In the genomic region with DNA sequence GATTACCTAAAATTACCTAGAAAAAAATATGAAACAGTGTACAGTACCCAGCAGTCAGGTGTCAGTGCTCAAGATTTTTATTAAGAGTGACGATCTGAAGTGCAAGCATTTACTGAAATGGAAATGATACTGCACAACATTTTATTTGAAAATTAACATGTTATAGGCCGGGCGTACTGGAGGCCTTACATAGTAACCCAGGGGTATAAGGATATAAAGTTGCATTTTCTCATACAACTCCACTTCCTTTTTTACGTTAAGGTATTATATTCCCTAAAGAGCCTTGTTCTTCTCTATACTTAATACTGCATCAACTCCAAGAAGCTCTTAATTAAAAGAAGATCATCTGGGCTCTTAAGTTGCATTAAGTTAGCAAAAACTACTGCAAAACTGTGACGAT, we compare ENCODE assay signal across 9 cellular contexts. TPM values are rescaled to one million over a fixed set of nuclear protein-coding genes. Genes with fewer than 3 reads are reported as not detected.
DNase-seq lines count a peak whose midpoint lies in the region; ATAC-seq and TF ChIP-seq lines count a peak whose summit lies in the region.
"Had no signal": no experiment of that assay in that cellular context is flagged by ENCODE, and none has a peak within 500 bp of the region (broad histone marks: within the 10 kb centered on the region; RNA-seq: fewer than 3 reads in every experiment).

No MANE protein-coding gene starts in this region.

- intact Hi-C loops in activated CD4-positive, alpha-beta T cell treated with anti-CD3 and anti-CD28 coated beads, Interleukin-2, amount 10 ng/mL, durations not matched to agents 24 days and 14 days (cut with micrococcal nuclease) = no loop called here
- intact Hi-C loops in left lung (cut with DNase I) = no loop called here

- H3K4me3 ChIP-seq in left lung = peak overlapping the region in 1 of 2 donors; percentile 6
- H3K4me3 ChIP-seq in suprapubic skin = peak overlapping the region; percentile 38

- H3K36me3 ChIP-seq in left lung (peaks cover 0 to 23% of the 10 kb centered on the region in 2 donors), suprapubic skin (peaks cover 19% of the 10 kb centered on the region)

- no peaks in the 10 kb centered on the region for H3K27me3 ChIP-seq in left lung
- H3K27me3 ChIP-seq in suprapubic skin = no peaks in the 10 kb centered on the region

- TF ChIP-seq CTCF in left lung (IDR thresholded peaks at IDR 0.05) (no peak), suprapubic skin (IDR thresholded peaks at IDR 0.05) (no peak)

- TF ChIP-seq POLR2A in suprapubic skin (IDR thresholded peaks at IDR 0.05) = no peak

- no peaks in the 10 kb centered on the region for H3K9me3 Mint-ChIP-seq in activated CD4-positive, alpha-beta T cell treated with anti-CD3 and anti-CD28 coated beads, Interleukin-2, amount 10 ng/mL, durations not matched to agents 24 days and 14 days
- H3K9me3 Mint-ChIP-seq in activated naive CD8-positive, alpha-beta T cell (ENCODE audit: low read depth) = no peaks in the 10 kb centered on the region

- ATAC-seq in left lung = no peak

- H3K4me3 Mint-ChIP-seq in activated CD4-positive, alpha-beta T cell treated with anti-CD3 and anti-CD28 coated beads, Interleukin-2, amount 10 ng/mL, durations not matched to agents 24 days and 14 days = peak overlapping the region; percentile 93
- H3K4me3 Mint-ChIP-seq in activated naive CD8-positive, alpha-beta T cell = peak overlapping the region; percentile 93

- peak overlapping the region; percentile 63 to 65 for H3K27ac ChIP-seq in left lung
- H3K27ac ChIP-seq in suprapubic skin = peak overlapping the region; percentile 69

- DNase-seq in activated CD4-positive, alpha-beta T cell treated with anti-CD3 and anti-CD28 coated beads, Interleukin-2, amount 10 ng/mL, durations not matched to agents 24 days and 14 days = no peak
- no peak for DNase-seq in activated CD4-positive, alpha-beta T cell treated with anti-CD3 and anti-CD28 coated beads, Interleukin-2, amount 50 U/mL, for 1 hour
- DNase-seq in left lung (no peak), suprapubic skin (ENCODE audit: low spot score in 2 of 2) (no peak), NOMO-1 treated with DMSO at 0.1 percent for 48 hours (lab: John Stamatoyannopoulos, UW; ENCODE audit: unreplicated experiment) (no peak), Ammon's horn (ENCODE audit: low spot score) (no peak), NCI-H146 treated with DMSO at 0.1 percent for 48 hours (lab: John Stamatoyannopoulos, UW; ENCODE audit: unreplicated experiment) (no peak)
- DNase-seq: activated CD4-positive, alpha-beta T cell treated with anti-CD3 and anti-CD28 coated beads for 1 hour had no signal

- H3K27ac Mint-ChIP-seq in activated CD4-positive, alpha-beta T cell treated with anti-CD3 and anti-CD28 coated beads, Interleukin-2, amount 10 ng/mL, durations not matched to agents 24 days and 14 days = peak overlapping the region; percentile 97
- H3K27ac Mint-ChIP-seq in activated naive CD8-positive, alpha-beta T cell = peak overlapping the region; percentile 99

- H3K9me3 ChIP-seq in left lung (no peaks in the 10 kb centered on the region), suprapubic skin (no peaks in the 10 kb centered on the region)

- H3K27me3 Mint-ChIP-seq in activated CD4-positive, alpha-beta T cell treated with anti-CD3 and anti-CD28 coated beads, Interleukin-2, amount 10 ng/mL, durations not matched to agents 24 days and 14 days = peaks cover 2% of the 10 kb centered on the region
- H3K27me3 Mint-ChIP-seq in activated naive CD8-positive, alpha-beta T cell = no peaks in the 10 kb centered on the region

- H3K36me3 Mint-ChIP-seq in activated CD4-positive, alpha-beta T cell treated with anti-CD3 and anti-CD28 coated beads, Interleukin-2, amount 10 ng/mL, durations not matched to agents 24 days and 14 days (ENCODE audit: low read depth) = peaks cover 34% of the 10 kb centered on the region
- H3K36me3 Mint-ChIP-seq in activated naive CD8-positive, alpha-beta T cell = peaks cover 6% of the 10 kb centered on the region

- TF ChIP-seq EP300 in suprapubic skin (IDR thresholded peaks at IDR 0.05) = no peak

- 19% methylated on average over 5 of the region's 5 CpGs for WGBS in suprapubic skin

- peaks cover 45% of the 10 kb centered on the region for H3K4me1 Mint-ChIP-seq in activated CD4-positive, alpha-beta T cell treated with anti-CD3 and anti-CD28 coated beads, Interleukin-2, amount 10 ng/mL, durations not matched to agents 24 days and 14 days
- H3K4me1 Mint-ChIP-seq in activated naive CD8-positive, alpha-beta T cell (ENCODE audit: low read depth) = peaks cover 72% of the 10 kb centered on the region

- H3K4me1 ChIP-seq in left lung (peaks cover 10 to 62% of the 10 kb centered on the region in 2 donors), suprapubic skin (peaks cover 66% of the 10 kb centered on the region)

RNA-seq across cellular contexts. Expression of a gene that starts 3.3 kb away (rescaled TPM):
- total RNA-seq in activated CD4-positive, alpha-beta T cell treated with anti-CD3 and anti-CD28 coated beads, Interleukin-2, amount 10 ng/mL, durations not matched to agents 24 days and 14 days = 104 and 105 TPM in 2 replicates
- total RNA-seq in left lung (10 to 100 TPM; 51.8 to 61.1 TPM), suprapubic skin (10 to 100 TPM; 30.1 to 42.6 (median 33.9) TPM)

RNA-seq across cellular contexts. Expression of a gene that starts 48.3 kb away (rescaled TPM):
- 29.1 and 30.8 TPM in 2 replicates for total RNA-seq in activated CD4-positive, alpha-beta T cell treated with anti-CD3 and anti-CD28 coated beads, Interleukin-2, amount 10 ng/mL, durations not matched to agents 24 days and 14 days
- total RNA-seq in left lung (1 to 10 TPM; 3.6 to 8.8 TPM), suprapubic skin (1 to 10 TPM; 2.2 to 7.9 (median 3.7) TPM)

RNA-seq across cellular contexts. Expression of a gene that starts 48.9 kb away (rescaled TPM):
- total RNA-seq in activated CD4-positive, alpha-beta T cell treated with anti-CD3 and anti-CD28 coated beads, Interleukin-2, amount 10 ng/mL, durations not matched to agents 24 days and 14 days = 44.5 and 50.3 TPM in 2 replicates
- total RNA-seq in left lung (10 to 100 TPM; 17.9 to 24.8 TPM), suprapubic skin (10 to 100 TPM in 1 of 4 donors, 1 to 10 TPM in 3; 4.4 to 19.0 (median 6.1) TPM)
